In the genomic region with DNA sequence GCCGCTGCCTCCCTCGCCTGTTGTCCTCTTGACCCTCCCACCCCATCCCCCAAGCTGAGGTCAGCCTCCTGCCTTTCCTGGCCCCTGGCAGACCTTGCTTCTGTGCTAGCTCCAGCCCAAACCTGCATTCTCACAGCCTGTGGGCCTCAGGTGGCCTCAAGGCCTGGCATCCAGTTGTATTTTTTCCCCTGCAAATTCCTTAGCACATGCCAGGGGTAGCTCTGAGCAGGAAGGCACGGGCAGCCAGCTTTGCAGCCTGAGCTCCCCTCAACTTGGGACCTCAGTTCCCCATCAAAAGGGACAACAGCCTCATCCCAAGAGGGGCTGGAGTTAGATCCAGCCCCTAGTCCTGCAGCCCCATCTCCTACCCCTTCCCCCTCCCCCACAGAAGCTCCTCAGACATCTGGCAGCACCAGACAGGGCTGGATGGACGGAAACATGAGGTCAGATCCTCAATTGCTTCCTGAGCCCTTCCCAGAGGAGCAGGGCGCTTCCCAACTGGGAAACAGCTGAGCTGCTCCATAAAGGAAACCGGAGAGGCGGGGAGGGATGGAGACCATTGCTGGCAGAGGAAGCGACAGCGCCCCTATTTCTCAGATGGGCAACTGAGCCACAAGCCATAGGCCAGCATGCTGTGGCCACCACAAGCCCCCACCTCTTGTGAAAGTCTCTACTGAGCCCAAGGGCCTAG, we compare ENCODE assay signal across 9 cellular contexts. TPM values are rescaled to one million over a fixed set of nuclear protein-coding genes. Genes with fewer than 3 reads are reported as not detected.
A peak's percentile ranks its signal among the peaks of the same experiment; 100 is the strongest.
DNase-seq lines count a peak whose midpoint lies in the region; ATAC-seq, FAIRE-seq and TF ChIP-seq lines count a peak whose summit lies in the region.
"Had no signal": no experiment of that assay in that cellular context is flagged by ENCODE, and none has a peak within 500 bp of the region (broad histone marks: within the 10 kb centered on the region; RNA-seq: fewer than 3 reads in every experiment).

No MANE protein-coding gene starts in this region.

- no peak for DNase-seq in CD8-positive, alpha-beta T cell
- DNase-seq in astrocyte (ENCODE audit: low read depth): no peak
- DNase-seq in mucosa of descending colon: peak in 2 of 3 donors; percentile 17 to 43
- DNase-seq in left colon: no peak
- DNase-seq in CD14-positive monocyte (ENCODE audit: low spot score): no peak
- DNase-seq: NCI-H2081 treated with DMSO at 0.1 percent for 48 hours had no signal

- CTCF ChIA-PET in CD8-positive, alpha-beta T cell (lab: Charles Lee): interaction anchor here (1.0 to 17.3 kb wide), 4 partner anchors 14 to 246 kb away, joined by 5 to 717 read pairs (median 91); partner anchors contain the start of genes CYP11A1 and SEMA7A

- no peak overlapping the region for H3K4me3 Mint-ChIP-seq in CD8-positive, alpha-beta T cell
- H3K4me3 Mint-ChIP-seq in astrocyte (ENCODE audit: unreplicated experiment) (no peak overlapping the region), CD14-positive monocyte (no peak overlapping the region)

- no peaks in the 10 kb centered on the region for H3K9me3 ChIP-seq in CD8-positive, alpha-beta T cell (ENCODE audit: low read length)
- H3K9me3 ChIP-seq in astrocyte (ENCODE audit: insufficient read depth, low read depth, low read length): no peaks in the 10 kb centered on the region
- no peaks in the 10 kb centered on the region for H3K9me3 ChIP-seq in mucosa of descending colon

- H3K27me3 ChIP-seq in CD8-positive, alpha-beta T cell (ENCODE audit: insufficient read depth, low read length): no peaks in the 10 kb centered on the region
- no peaks in the 10 kb centered on the region for H3K27me3 ChIP-seq in astrocyte (ENCODE audit: insufficient read depth, low read length)

- no peaks in the 10 kb centered on the region for H3K79me2 ChIP-seq in astrocyte (ENCODE audit: insufficient read depth, low read length)

- ATAC-seq in CD8-positive, alpha-beta T cell: no peak
- ATAC-seq in HG03354 (IDR thresholded peaks at IDR 0.05; ENCODE audit: poor library complexity, severe bottlenecking, unreplicated experiment): peak; percentile 0
- no peak for ATAC-seq in mucosa of descending colon
- ATAC-seq in left colon: no peak
- ATAC-seq in GM21529 (IDR thresholded peaks at IDR 0.05; ENCODE audit: unreplicated experiment): no peak
- ATAC-seq in HG03378 (IDR thresholded peaks at IDR 0.05; ENCODE audit: unreplicated experiment): no peak

- intact Hi-C loops in CD8-positive, alpha-beta T cell (cut with DNase I, micrococcal nuclease): no loop called here
- intact Hi-C loops in mucosa of descending colon (cut with DNase I, micrococcal nuclease): loop anchor here in 1 of 2 donors (10.0 kb wide), 1 partner anchor 239 kb away; no protein-coding TSS in a partner anchor
- intact Hi-C loops in left colon (cut with DNase I, micrococcal nuclease): no loop called here
- intact Hi-C loops in CD14-positive monocyte (cut with micrococcal nuclease): no loop called here

- H3K9ac ChIP-seq in astrocyte (ENCODE audit: low read length): peak overlapping the region; percentile 54

- no peak for TF ChIP-seq CTCF in CD8-positive, alpha-beta T cell (IDR thresholded peaks at IDR 0.05)
- TF ChIP-seq CTCF in astrocyte (IDR thresholded peaks at IDR 0.05; ENCODE audit: insufficient read depth, low read depth, low read length): no peak
- TF ChIP-seq CTCF in mucosa of descending colon (IDR thresholded peaks at IDR 0.05): no peak
- no peak for TF ChIP-seq CTCF in CD14-positive monocyte (IDR thresholded peaks at IDR 0.05)

- FAIRE-seq in astrocyte (lab: Jason Lieb, UNC): no peak

- H3K4me1 Mint-ChIP-seq in CD8-positive, alpha-beta T cell (ENCODE audit: low read depth): peaks cover 32% of the 10 kb centered on the region
- H3K4me1 Mint-ChIP-seq in astrocyte (ENCODE audit: low read depth, unreplicated experiment) (peaks cover 22% of the 10 kb centered on the region), CD14-positive monocyte (peaks cover 16% of the 10 kb centered on the region)

- no peaks in the 10 kb centered on the region for H3K27me3 Mint-ChIP-seq in CD8-positive, alpha-beta T cell (ENCODE audit: low read depth)
- peaks cover 2% of the 10 kb centered on the region for H3K27me3 Mint-ChIP-seq in astrocyte (ENCODE audit: low read depth, unreplicated experiment)
- peaks cover 7 to 15% (median 9%) of the 10 kb centered on the region in 3 donors for H3K27me3 Mint-ChIP-seq in CD14-positive monocyte (ENCODE audit: low read depth in 3 of 3)

- POLR2A ChIA-PET in CD8-positive, alpha-beta T cell (lab: Charles Lee): interaction anchor here (0.7 to 3.3 kb wide), 8 partner anchors 15 to 150 kb away, joined by 3 to 11 read pairs (median 4); partner anchors contain the start of genes SEMA7A and UBL7

- no peak overlapping the region for H2AFZ ChIP-seq in astrocyte (ENCODE audit: low read depth, low read length)

- H3K4me1 ChIP-seq in CD8-positive, alpha-beta T cell (ENCODE audit: insufficient read depth, low read length): peaks cover 36% of the 10 kb centered on the region
- H3K4me1 ChIP-seq in astrocyte (ENCODE audit: insufficient read depth, low read length) (peaks cover 37% of the 10 kb centered on the region), mucosa of descending colon (ENCODE audit: low read depth) (peaks cover 3% of the 10 kb centered on the region)

- H3K27ac Mint-ChIP-seq in CD8-positive, alpha-beta T cell: peak overlapping the region; percentile 94
- H3K27ac Mint-ChIP-seq in astrocyte (ENCODE audit: unreplicated experiment): no peak overlapping the region
- peak overlapping the region in 2 of 7 donors; percentile 36 to 42 for H3K27ac Mint-ChIP-seq in CD14-positive monocyte

- H3K4me3 ChIP-seq in CD8-positive, alpha-beta T cell (ENCODE audit: low read depth, low read length): no peak overlapping the region
- H3K4me3 ChIP-seq in astrocyte (ENCODE audit: insufficient read depth, low read depth, low read length): no peak overlapping the region
- H3K4me3 ChIP-seq in mucosa of descending colon: no peak overlapping the region

- H4K20me1 ChIP-seq in astrocyte (ENCODE audit: insufficient read depth, low read length): no peaks in the 10 kb centered on the region

- no peak overlapping the region for H3K27ac ChIP-seq in CD8-positive, alpha-beta T cell (ENCODE audit: low read depth, low read length)
- H3K27ac ChIP-seq in astrocyte (ENCODE audit: low read depth, low read length): peak overlapping the region; percentile 74

- no peaks in the 10 kb centered on the region for H3K36me3 ChIP-seq in CD8-positive, alpha-beta T cell (ENCODE audit: insufficient read depth, low read length)
- H3K36me3 ChIP-seq in astrocyte (ENCODE audit: insufficient read depth, low read length) (no peaks in the 10 kb centered on the region), mucosa of descending colon (ENCODE audit: low read depth) (no peaks in the 10 kb centered on the region)

- H3K9me3 Mint-ChIP-seq in CD8-positive, alpha-beta T cell: no peaks in the 10 kb centered on the region
- H3K9me3 Mint-ChIP-seq in astrocyte (ENCODE audit: unreplicated experiment) (no peaks in the 10 kb centered on the region), CD14-positive monocyte (no peaks in the 10 kb centered on the region)

- peak overlapping the region; percentile 24 for H3K4me2 ChIP-seq in astrocyte (ENCODE audit: low read length)

- no peaks in the 10 kb centered on the region for H3K36me3 Mint-ChIP-seq in CD8-positive, alpha-beta T cell
- H3K36me3 Mint-ChIP-seq in astrocyte (ENCODE audit: low read depth, unreplicated experiment) (no peaks in the 10 kb centered on the region), CD14-positive monocyte (no peaks in the 10 kb centered on the region)

RNA-seq across cellular contexts. Expression of gene CYP11A1, which starts 18.1 kb away (rescaled TPM):
- total RNA-seq in CD8-positive, alpha-beta T cell: not detected
- total RNA-seq in astrocyte (0.43 and 0.60 TPM in 2 replicates), mucosa of descending colon (under 1 TPM; 0.52 to 0.82 (median 0.60) TPM), left colon (under 1 TPM in 1 of 2 donors, not detected in 1; 0.31 TPM)
- not detected for polyA plus RNA-seq in CD14-positive monocyte

RNA-seq across cellular contexts. Expression of gene SEMA7A, which starts 48.2 kb away (rescaled TPM):
- total RNA-seq in CD8-positive, alpha-beta T cell: 1 to 10 TPM; 8.8 to 9.4 TPM
- 26.7 and 36.3 TPM in 2 replicates for total RNA-seq in astrocyte
- total RNA-seq in mucosa of descending colon: 1 to 10 TPM; 1.6 to 3.7 (median 3.0) TPM
- 1 to 10 TPM in 1 of 2 donors, under 1 TPM in 1; 0.79 to 1.7 TPM for total RNA-seq in left colon
- polyA plus RNA-seq in CD14-positive monocyte: under 1 TPM; 0.04 to 0.15 TPM

Comparison
In these comparisons a context has a peak if more than half of its experiments do, and no peak if none do; other contexts are left out.
1. DNase-seq: peak in mucosa of descending colon (2 of 3); none in CD8-positive, alpha-beta T cell (0 of 7), astrocyte (single experiment), left colon (0 of 2) and CD14-positive monocyte (single experiment).